10 cellular contexts compared by ENCODE assay signal in the genomic region with DNA sequence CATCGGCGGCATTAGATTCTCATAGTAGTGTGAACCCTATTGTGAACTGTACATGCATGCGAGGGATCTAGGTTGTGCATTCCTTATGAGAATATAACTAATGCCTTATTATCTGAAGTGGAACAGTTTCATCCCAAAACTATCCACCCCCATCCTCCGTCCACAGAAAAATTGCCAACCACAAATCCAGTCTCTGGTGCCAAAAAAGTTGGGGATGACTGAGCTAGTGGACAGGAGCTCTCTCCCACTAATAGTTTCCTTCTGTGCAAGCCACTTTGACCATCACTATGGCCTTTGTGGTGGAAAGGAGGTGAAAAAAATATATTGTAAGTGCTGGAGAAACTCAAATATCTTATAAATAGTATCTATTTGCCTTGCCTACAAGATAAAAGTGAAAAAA.
"Had no signal": no experiment of that assay in that cellular context is flagged by ENCODE, and none has a peak within 500 bp of the region (broad histone marks: within the 10 kb centered on the region; RNA-seq: fewer than 3 reads in every experiment).

No MANE protein-coding gene starts in this region.

- H3K9ac ChIP-seq: GM23248 had no signal

- H3K27ac Mint-ChIP-seq: GM23338, H9, HFFc6 had no signal

- FAIRE-seq: H1, H54 had no signal

- DNase-seq: GM23248, GOT3, H7, H9, HCEC 1CT, HFFc6 had no signal

- H3K4me1 ChIP-seq: HAP-1 had no signal

- H3K9me3 Mint-ChIP-seq: HFFc6 had no signal

- H3K4me1 Mint-ChIP-seq: GM23338, H9 had no signal

- H2AFZ ChIP-seq: GM23248, GM23338 had no signal

- H3K4me3 Mint-ChIP-seq: GM23338, H9, HFFc6 had no signal

- H3K27ac ChIP-seq: GM23248 had no signal

- H3K4me3 ChIP-seq: GM23248, GM23338, HAP-1 had no signal

- H3K36me3 ChIP-seq: HAP-1 had no signal

- H3K4me2 ChIP-seq: GM23338 had no signal

- H3K9me3 ChIP-seq: HAP-1 had no signal
